In genomic region chr3:194876403-194877165, GRCh38 we compare ENCODE assay signal across 14 cellular contexts.
"Had no signal": no experiment of that assay in that cellular context is flagged by ENCODE, and none has a peak within 500 bp of the region (broad histone marks: within the 10 kb centered on the region; RNA-seq: fewer than 3 reads in every experiment).

No MANE protein-coding gene starts in this region.

- H3K27me3 ChIP-seq: stomach, thyroid gland had no signal

- H3K9me3 Mint-ChIP-seq: activated CD8-positive, alpha-beta T cell treated with anti-CD3 and anti-CD28 coated beads for 36 hours; effector memory CD8-positive, alpha-beta T cell; naive thymus-derived CD8-positive, alpha-beta T cell had no signal

- H3K27ac ChIP-seq: psoas muscle, thyroid gland, VCaP had no signal

- H3K9me3 ChIP-seq: psoas muscle, stomach, thyroid gland had no signal

- H3K4me3 Mint-ChIP-seq: activated CD8-positive, alpha-beta T cell treated with anti-CD3 and anti-CD28 coated beads for 36 hours; effector memory CD8-positive, alpha-beta T cell; naive thymus-derived CD8-positive, alpha-beta T cell had no signal

- H3K27me3 Mint-ChIP-seq: activated CD8-positive, alpha-beta T cell treated with anti-CD3 and anti-CD28 coated beads for 36 hours had no signal

- DNase-seq: activated CD8-positive, alpha-beta T cell treated with anti-CD3 and anti-CD28 coated beads for 36 hours; activated naive CD4-positive, alpha-beta T cell treated with Interleukin-2 at 50 U/mL for 16 hours; central memory CD4-positive, alpha-beta T cell; effector memory CD8-positive, alpha-beta T cell; erythroblast; naive thymus-derived CD8-positive, alpha-beta T cell; stimulated activated CD4-positive, alpha-beta T cell treated with anti-CD3 and anti-CD28 coated beads, Interleukin-15, amount 100 ng/mL, for 24 hours; stimulated activated CD4-positive, alpha-beta T cell treated with anti-CD3 and anti-CD28 coated beads, Interleukin-4, amount 100 ng/mL, for 4 hours; stomach; T-helper 9 cell had no signal

- H3K36me3 ChIP-seq: stomach, thyroid gland had no signal

- H3K36me3 Mint-ChIP-seq: naive thymus-derived CD8-positive, alpha-beta T cell had no signal

- H3K4me3 ChIP-seq: coronary artery, psoas muscle, stomach, thyroid gland had no signal

- H3K27ac Mint-ChIP-seq: activated CD8-positive, alpha-beta T cell treated with anti-CD3 and anti-CD28 coated beads for 36 hours; effector memory CD8-positive, alpha-beta T cell; naive thymus-derived CD8-positive, alpha-beta T cell had no signal

- ATAC-seq: activated CD8-positive, alpha-beta T cell treated with anti-CD3 and anti-CD28 coated beads for 36 hours; effector memory CD8-positive, alpha-beta T cell; naive thymus-derived CD8-positive, alpha-beta T cell had no signal
